ENCODE assay signal across 18 cellular contexts in the genomic region with DNA sequence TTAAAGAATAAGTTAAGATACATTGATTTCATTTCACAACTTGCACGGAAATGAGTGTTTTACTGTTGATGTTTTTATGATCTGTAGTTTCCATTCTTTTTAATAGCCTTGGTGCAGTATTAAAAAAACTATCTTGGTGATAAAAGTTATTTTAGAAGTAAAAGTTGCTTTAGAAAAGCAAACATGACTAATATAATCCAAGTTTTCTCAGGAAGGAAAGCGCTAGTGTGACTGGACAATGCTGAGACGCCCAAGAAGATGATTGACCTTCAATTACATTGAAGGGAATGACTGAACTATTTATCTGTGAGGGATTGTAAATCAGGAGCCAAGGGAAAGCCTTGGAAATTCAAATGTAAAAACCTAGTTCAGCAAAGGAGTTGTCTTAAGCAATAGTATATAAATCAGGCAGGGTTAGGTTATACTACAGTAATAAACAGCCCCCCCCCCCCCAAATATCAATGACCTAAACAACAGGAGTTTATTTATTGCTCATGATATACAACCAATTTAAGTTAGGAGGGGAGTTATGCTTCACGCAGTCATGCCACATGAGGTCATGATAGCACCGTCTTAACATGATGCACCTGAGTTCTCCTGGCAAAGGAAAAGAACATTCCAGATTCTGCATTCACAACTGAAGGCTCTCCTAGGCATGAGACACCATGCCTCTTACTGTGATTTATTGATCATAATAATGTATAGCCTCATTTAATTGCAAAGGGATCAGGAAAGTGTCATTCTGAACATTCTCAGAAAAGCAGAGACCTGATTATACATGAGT.
"Had no signal": no experiment of that assay in that cellular context is flagged by ENCODE, and none has a peak within 500 bp of the region (broad histone marks: within the 10 kb centered on the region; RNA-seq: fewer than 3 reads in every experiment).

No MANE protein-coding gene starts in this region.

- H3K4me3 ChIP-seq: left ventricle myocardium inferior, right lobe of liver, skin epidermis, testis, upper lobe of left lung had no signal

- H3K4me1 ChIP-seq: parathyroid adenoma, right lobe of liver, testis, upper lobe of left lung had no signal

- DNase-seq: activated CD4-positive, alpha-beta T cell treated with anti-CD3 and anti-CD28 coated beads for 1 hour; activated T-cell treated with anti-CD3 and anti-CD28 coated beads, Interleukin-2, amount 50 U/mL, for 1 hour; aorta; brain microvascular endothelial cell; caudate nucleus; effector CD8-positive, alpha-beta T cell; left ventricle myocardium inferior; mammary epithelial cell; nucleus accumbens; right lobe of liver; stimulated activated CD4-positive, alpha-beta T cell treated with anti-CD3 and anti-CD28 coated beads, Interleukin-15, amount 100 ng/mL, for 24 hours; T-helper 9 cell; testis; upper lobe of left lung had no signal

- H3K9me3 ChIP-seq: left ventricle myocardium inferior, right lobe of liver, testis, upper lobe of left lung had no signal

- H3K27ac ChIP-seq: brain microvascular endothelial cell, left ventricle myocardium inferior, parathyroid adenoma, right lobe of liver, skin epidermis, testis, upper lobe of left lung had no signal

- H2AFZ ChIP-seq: parathyroid adenoma had no signal

- H3K36me3 ChIP-seq: brain microvascular endothelial cell, left ventricle myocardium inferior, right lobe of liver, upper lobe of left lung had no signal

- H3K27me3 ChIP-seq: brain microvascular endothelial cell, right lobe of liver, testis, upper lobe of left lung had no signal

- ATAC-seq: activated naive CD4-positive, alpha-beta T cell treated with anti-CD3 and anti-CD28 coated beads, Interleukin-2, amount 50 U/mL, for 72 hours; right lobe of liver; stimulated activated memory B cell treated with anti-CD40 and anti-IgM and Interleukin-4, amounts not matched to agents 10 μg/mL and 1 μg/mL and 100 μg/mL, for 72 hours had no signal

- H3K79me2 ChIP-seq: parathyroid adenoma had no signal

- H3K9ac ChIP-seq: parathyroid adenoma had no signal
